ENCODE assay signal across 15 cellular contexts in genomic region chr18:6052449-6052913, GRCh38.
DNase-seq lines count a peak whose midpoint lies in the region; ATAC-seq and TF ChIP-seq lines count a peak whose summit lies in the region.
"Had no signal": no experiment of that assay in that cellular context is flagged by ENCODE, and none has a peak within 500 bp of the region (broad histone marks: within the 10 kb centered on the region; RNA-seq: fewer than 3 reads in every experiment).

No MANE protein-coding gene starts in this region.

- WGBS in IMR-90 (ENCODE audit: extremely low coverage in 2 of 2, insufficient read length in 1 of 2), 2 experiments, result 83% methylated on average over 1 of the region's 5 CpGs; no CpG with 5 or more reads in 1 of the 2 experiments
- 84% methylated on average over 5 of the region's 5 CpGs for WGBS in suprapubic skin

- no peaks in the 10 kb centered on the region for H3K79me1 ChIP-seq in IMR-90 (ENCODE audit: low read depth in 1 of 2, low read length in 2 of 2)

- no peak overlapping the region for H2AK9ac ChIP-seq in IMR-90 (replicated peaks; ENCODE audit: low read depth, low read length, poor library complexity)

- in situ Hi-C loops in IMR-90 (cut with MboI; ENCODE audit: low sequenced_read_pairs), result no loop called here

- TF ChIP-seq POLR2A in IMR-90 (IDR thresholded peaks at IDR 0.05; ENCODE audit: low read depth, low read length) (no peak), suprapubic skin (IDR thresholded peaks at IDR 0.05) (no peak)

- TF ChIP-seq EP300 in suprapubic skin (IDR thresholded peaks at IDR 0.05), result no peak

- H3K18ac ChIP-seq in IMR-90 (ENCODE audit: low read depth, low read length), result no peak overlapping the region

- no peak overlapping the region for H2BK15ac ChIP-seq in IMR-90 (ENCODE audit: low read depth, low read length)

- H2AK5ac ChIP-seq in IMR-90 (ENCODE audit: low read depth, low read length), result no peak overlapping the region

- no peak overlapping the region for H3K4ac ChIP-seq in IMR-90 (ENCODE audit: low read depth, low read length)

- 0 out of 2 replicates have a peak, but pooled peaks cover 2% of the 10 kb centered on the region for H3K9me1 ChIP-seq in IMR-90 (ENCODE audit: insufficient read depth, low read length)

- H4K20me1 ChIP-seq in IMR-90 (ENCODE audit: insufficient read depth, low read length), result no peaks in the 10 kb centered on the region
- H4K20me1 ChIP-seq: BLaER1 treated with 17β-estradiol and CSF1 and Interleukin-3, amounts not matched to agents 10 nM and 100 nM had no signal

- no peak overlapping the region for H3K4me2 ChIP-seq in IMR-90 (ENCODE audit: low read depth, low read length)
- H3K4me2 ChIP-seq: BLaER1 treated with 17β-estradiol and CSF1 and Interleukin-3, amounts not matched to agents 10 nM and 100 nM; GM23338 had no signal

- H3K9me3 ChIP-seq in IMR-90 (ENCODE audit: control insufficient read depth, insufficient read depth, low read length) (no peaks in the 10 kb centered on the region), left lung (peaks cover 0 to 6% of the 10 kb centered on the region in 2 donors), suprapubic skin (no peaks in the 10 kb centered on the region)

- CTCF ChIA-PET in IMR-90 (lab: Yijun Ruan, JAX), result no interaction called here

- H3K27me3 ChIP-seq in IMR-90 (ENCODE audit: control insufficient read depth, insufficient read depth, low read length) (no peaks in the 10 kb centered on the region), left lung (no peaks in the 10 kb centered on the region), suprapubic skin (no peaks in the 10 kb centered on the region)
- H3K27me3 ChIP-seq: BLaER1 treated with 17β-estradiol and CSF1 and Interleukin-3, amounts not matched to agents 10 nM and 100 nM had no signal

- H4K91ac ChIP-seq in IMR-90 (ENCODE audit: insufficient read depth, low read depth, low read length), result no peak overlapping the region

- intact Hi-C loops in IMR-90 (cut with micrococcal nuclease) (no loop called here), left lung (cut with DNase I) (no loop called here)

- no peak overlapping the region for H2BK120ac ChIP-seq in IMR-90 (ENCODE audit: low read depth, low read length)

- dilution Hi-C loops in IMR-90 (cut with HindIII; ENCODE audit: low sequenced_read_pairs, unreplicated experiment), result no loop called here

- H4K8ac ChIP-seq in IMR-90 (ENCODE audit: low read depth in 2 of 2, low read length in 2 of 2), result no peak overlapping the region

- no peak overlapping the region for H3K23ac ChIP-seq in IMR-90 (ENCODE audit: low read depth, low read length)

- peaks cover 6% of the 10 kb centered on the region for H3K4me1 ChIP-seq in IMR-90 (ENCODE audit: control insufficient read depth, insufficient read depth, low read length)
- no peaks in the 10 kb centered on the region for H3K4me1 ChIP-seq in left lung
- no peaks in the 10 kb centered on the region for H3K4me1 ChIP-seq in suprapubic skin

- no peak overlapping the region for H3K9ac ChIP-seq in IMR-90 (ENCODE audit: low read depth, low read length)
- H3K9ac ChIP-seq: BLaER1 treated with 17β-estradiol and CSF1 and Interleukin-3, amounts not matched to agents 10 nM and 100 nM had no signal

- no peak overlapping the region for H3K4me3 ChIP-seq in IMR-90 (ENCODE audit: insufficient read depth, low read depth, low read length)
- no peak overlapping the region for H3K4me3 ChIP-seq in choroid plexus epithelial cell (ENCODE audit: low read depth, low read length)
- H3K4me3 ChIP-seq in left lung, result no peak overlapping the region
- no peak overlapping the region for H3K4me3 ChIP-seq in suprapubic skin
- H3K4me3 ChIP-seq: BLaER1 treated with 17β-estradiol and CSF1 and Interleukin-3, amounts not matched to agents 10 nM and 100 nM; GM23338 had no signal

- H3K36me3 ChIP-seq in IMR-90 (ENCODE audit: control insufficient read depth, insufficient read depth, low read length), result no peaks in the 10 kb centered on the region
- no peaks in the 10 kb centered on the region for H3K36me3 ChIP-seq in left lung
- no peaks in the 10 kb centered on the region for H3K36me3 ChIP-seq in suprapubic skin
- H3K36me3 ChIP-seq: BLaER1 treated with 17β-estradiol and CSF1 and Interleukin-3, amounts not matched to agents 10 nM and 100 nM had no signal

- no peak for TF ChIP-seq RAD21 in IMR-90 (IDR thresholded peaks at IDR 0.05; ENCODE audit: low read length)

- no peak overlapping the region for H2AFZ ChIP-seq in IMR-90 (replicated peaks; ENCODE audit: low read length, poor library complexity)

- H3K14ac ChIP-seq in IMR-90 (replicated peaks; ENCODE audit: low read depth, low read length), result no peak overlapping the region

- POLR2A ChIA-PET in IMR-90 (lab: Charles Lee; ENCODE audit: unreplicated experiment), result no interaction called here

- DNase-seq in IMR-90 (peak; percentile 7), choroid plexus epithelial cell (ENCODE audit: low read depth) (peak; percentile 18), left lung (no peak), substantia nigra (lab: John Stamatoyannopoulos, UW) (no peak), suprapubic skin (ENCODE audit: low spot score in 2 of 2) (no peak)
- DNase-seq: CD8-positive, alpha-beta memory T cell; COR-L47; DMS 273 treated with DMSO at 0.1 percent for 48 hours; DMS79; GDM1; HCEC 1CT had no signal

- H3K56ac ChIP-seq in IMR-90 (ENCODE audit: extremely low read depth, insufficient read depth, low read length), result no peak overlapping the region

- H3K27ac ChIP-seq in IMR-90 (ENCODE audit: insufficient read depth, low read length) (no peak overlapping the region), left lung (no peak overlapping the region), substantia nigra (ENCODE audit: low read depth, low read length, poor library complexity, severe bottlenecking) (peak overlapping the region; percentile 32), suprapubic skin (no peak overlapping the region)
- H3K27ac ChIP-seq: BLaER1 treated with 17β-estradiol and CSF1 and Interleukin-3, amounts not matched to agents 10 nM and 100 nM; HL-60 had no signal

- no peak overlapping the region for H2BK20ac ChIP-seq in IMR-90 (ENCODE audit: low read depth, low read length)

- TF ChIP-seq CTCF in IMR-90 (conservative IDR thresholded peaks at IDR 0.05; ENCODE audit: low read depth, low read length), result no peak
- TF ChIP-seq CTCF in choroid plexus epithelial cell (conservative IDR thresholded peaks at IDR 0.05; ENCODE audit: low read depth, low read length), result no peak
- no peak for TF ChIP-seq CTCF in left lung (IDR thresholded peaks at IDR 0.05)
- no peak for TF ChIP-seq CTCF in suprapubic skin (IDR thresholded peaks at IDR 0.05)

- no peak for ATAC-seq in IMR-90 (ENCODE audit: low read depth)
- peak; percentile 78 for ATAC-seq in left lung
- ATAC-seq in HG03045 (IDR thresholded peaks at IDR 0.05; ENCODE audit: unreplicated experiment), result no peak
- ATAC-seq: GM23338 had no signal

- no TSS peak for BruUV-seq in IMR-90 (replicated peaks; lab: Mats Ljungman, UMichigan)

- no peak overlapping the region for H4K5ac ChIP-seq in IMR-90 (ENCODE audit: low read depth, low read length)

- no peak overlapping the region for H2BK5ac ChIP-seq in IMR-90 (ENCODE audit: low read depth, low read length, poor library complexity, severe bottlenecking)

TF ChIP-seq in IMR-90, 13 proteins besides CTCF, POLR2A, EP300 and RAD21:
- no peak for TF ChIP-seq FOS (IDR thresholded peaks at IDR 0.05; ENCODE audit: low read depth, low read length)
- TF ChIP-seq SMC3 (IDR thresholded peaks at IDR 0.05; ENCODE audit: low read depth, low read length), result no peak
- TF ChIP-seq RFX5 (IDR thresholded peaks at IDR 0.05; ENCODE audit: low read depth, low read length), result no peak
- TF ChIP-seq BHLHE40 (IDR thresholded peaks at IDR 0.05; ENCODE audit: low read depth, low read length), result no peak
- no peak for TF ChIP-seq USF2 (IDR thresholded peaks at IDR 0.05; ENCODE audit: low read depth, low read length)
- TF ChIP-seq CEBPB (IDR thresholded peaks at IDR 0.05; ENCODE audit: low read depth, low read length), result no peak
- TF ChIP-seq MXI1 (IDR thresholded peaks at IDR 0.05; ENCODE audit: borderline replicate concordance, low read depth, low read length), result no peak
TF ChIP-seq in IMR-90: peak in this region for 0.

Comparison
In these comparisons a context has a peak if more than half of its experiments do, and no peak if none do; other contexts are left out.
1. DNase-seq: peak in IMR-90 (single experiment) and choroid plexus epithelial cell (single experiment); none in left lung (0 of 2), substantia nigra (0 of 49) and suprapubic skin (0 of 2).